ENCODE assay signal across 36 cellular contexts in genomic region chr11:130546438-130546837, GRCh38.
"Had no signal": no experiment of that assay in that cellular context is flagged by ENCODE, and none has a peak within 500 bp of the region (broad histone marks: within the 10 kb centered on the region; RNA-seq: fewer than 3 reads in every experiment).

No MANE protein-coding gene starts in this region.

- H3K36me3 ChIP-seq: brain microvascular endothelial cell, breast epithelium had no signal

- H3K4me3 Mint-ChIP-seq: activated B cell treated with CpG ODN at 0.5 μM for 24 hours; activated CD4-positive, alpha-beta memory T cell treated with anti-CD3 and anti-CD28 coated beads for 36 hours; activated CD4-positive, alpha-beta T cell treated with anti-CD3 and anti-CD28 coated beads, Interleukin-2, amount 10 ng/mL, durations not matched to agents 24 days and 14 days; activated CD8-positive, alpha-beta T cell treated with anti-CD3 and anti-CD28 coated beads for 36 hours; activated naive CD4-positive, alpha-beta T cell treated with anti-CD3 and anti-CD28 coated beads for 36 hours; activated naive CD4-positive, alpha-beta T cell treated with anti-CD3 and anti-CD28 coated beads, Interleukin-2, amount 50 U/mL, for 24 hours; activated naive CD8-positive, alpha-beta T cell; activated naive CD8-positive, alpha-beta T cell treated with anti-CD3 and anti-CD28 coated beads, Interleukin-2, amount 10 ng/mL, durations not matched to agents 7 days and 5 days; activated naive CD8-positive, alpha-beta T cell treated with anti-CD3 and anti-CD28 coated beads, Interleukin-2, amount 50 U/mL, for 24 hours; activated T-cell treated with anti-CD3 and anti-CD28 coated beads, Interleukin-2, amount 50 U/mL, for 4 hours; activated T-cell treated with anti-CD3 and anti-CD28 coated beads, Interleukin-2, amount 50 U/mL, for 72 hours; activated T-helper 1 cell treated with anti-CD3 and anti-CD28 coated beads, Interleukin-12 subunit alpha, Interleukin-12 subunit beta, Interleukin-2, Interleukin-4 antibody, amounts not matched to agents 30 ng/mL and 10 ng/mL and 1 ng/mL, durations not matched to agents 14 hours and 24 hours and 36 hours; activated T-helper 17 cell treated with anti-CD3 and anti-CD28 coated beads, Interleukin-2, amount 50 U/mL, for 72 hours; T-helper 1 cell treated with Interleukin-12 subunit alpha and Interleukin-12 subunit beta and Interleukin-4 antibody, amounts not matched to agents 30 μg/mL and 1 μg/mL, for 36 hours; T-helper 2 cell treated with Interferon-gamma antibody and Interleukin-4, amounts not matched to agents 5 μg/mL and 100 μg/mL, for 36 hours had no signal

- H3K9me3 ChIP-seq: body of pancreas, breast epithelium had no signal

- H3K27me3 ChIP-seq: body of pancreas, brain microvascular endothelial cell, breast epithelium had no signal

- H3K4me1 Mint-ChIP-seq: activated B cell treated with CpG ODN at 0.5 μM for 24 hours; activated CD4-positive, alpha-beta T cell treated with anti-CD3 and anti-CD28 coated beads, Interleukin-2, amount 10 ng/mL, durations not matched to agents 24 days and 14 days; activated naive CD4-positive, alpha-beta T cell treated with anti-CD3 and anti-CD28 coated beads, Interleukin-2, amount 50 U/mL, for 24 hours; activated naive CD8-positive, alpha-beta T cell treated with anti-CD3 and anti-CD28 coated beads, Interleukin-2, amount 10 ng/mL, durations not matched to agents 7 days and 5 days; activated naive CD8-positive, alpha-beta T cell treated with anti-CD3 and anti-CD28 coated beads, Interleukin-2, amount 50 U/mL, for 24 hours; activated T-helper 17 cell treated with anti-CD3 and anti-CD28 coated beads, Interleukin-2, amount 50 U/mL, for 72 hours had no signal

- H3K36me3 Mint-ChIP-seq: activated CD4-positive, alpha-beta memory T cell treated with anti-CD3 and anti-CD28 coated beads for 36 hours; activated naive CD4-positive, alpha-beta T cell treated with anti-CD3 and anti-CD28 coated beads, Interleukin-2, amount 50 U/mL, for 24 hours; activated naive CD8-positive, alpha-beta T cell; activated naive CD8-positive, alpha-beta T cell treated with anti-CD3 and anti-CD28 coated beads, Interleukin-2, amount 10 ng/mL, durations not matched to agents 7 days and 5 days had no signal

- H3K9me3 Mint-ChIP-seq: activated B cell treated with CpG ODN at 0.5 μM for 24 hours; activated CD4-positive, alpha-beta memory T cell treated with anti-CD3 and anti-CD28 coated beads for 36 hours; activated CD4-positive, alpha-beta T cell treated with anti-CD3 and anti-CD28 coated beads, Interleukin-2, amount 10 ng/mL, durations not matched to agents 24 days and 14 days; activated CD8-positive, alpha-beta T cell treated with anti-CD3 and anti-CD28 coated beads for 36 hours; activated naive CD4-positive, alpha-beta T cell treated with anti-CD3 and anti-CD28 coated beads for 36 hours; activated naive CD4-positive, alpha-beta T cell treated with anti-CD3 and anti-CD28 coated beads, Interleukin-2, amount 50 U/mL, for 24 hours; activated naive CD8-positive, alpha-beta T cell treated with anti-CD3 and anti-CD28 coated beads, Interleukin-2, amount 10 ng/mL, durations not matched to agents 7 days and 5 days; activated naive CD8-positive, alpha-beta T cell treated with anti-CD3 and anti-CD28 coated beads, Interleukin-2, amount 50 U/mL, for 24 hours; activated T-cell treated with anti-CD3 and anti-CD28 coated beads, Interleukin-2, amount 50 U/mL, for 4 hours; activated T-cell treated with anti-CD3 and anti-CD28 coated beads, Interleukin-2, amount 50 U/mL, for 72 hours; activated T-helper 1 cell treated with anti-CD3 and anti-CD28 coated beads, Interleukin-12 subunit alpha, Interleukin-12 subunit beta, Interleukin-2, Interleukin-4 antibody, amounts not matched to agents 30 ng/mL and 10 ng/mL and 1 ng/mL, durations not matched to agents 14 hours and 24 hours and 36 hours; activated T-helper 17 cell treated with anti-CD3 and anti-CD28 coated beads, Interleukin-2, amount 50 U/mL, for 72 hours; T-helper 1 cell treated with Interleukin-12 subunit alpha and Interleukin-12 subunit beta and Interleukin-4 antibody, amounts not matched to agents 30 μg/mL and 1 μg/mL, for 36 hours; T-helper 2 cell treated with Interferon-gamma antibody and Interleukin-4, amounts not matched to agents 5 μg/mL and 100 μg/mL, for 36 hours had no signal

- DNase-seq: activated B cell treated with CpG ODN at 0.5 μM for 24 hours; activated CD4-positive, alpha-beta memory T cell treated with anti-CD3 and anti-CD28 coated beads for 36 hours; activated CD4-positive, alpha-beta T cell treated with anti-CD3 and anti-CD28 coated beads for 4 hours; activated CD4-positive, alpha-beta T cell treated with anti-CD3 and anti-CD28 coated beads, Interleukin-2, amount 10 ng/mL, durations not matched to agents 24 days and 14 days; activated CD4-positive, alpha-beta T cell treated with anti-CD3 and anti-CD28 coated beads, Interleukin-2, amount 50 U/mL, for 1 hour; activated CD4-positive, alpha-beta T cell treated with anti-CD3 and anti-CD28 coated beads, Interleukin-2, amount 50 U/mL, for 4 hours; activated CD4-positive, CD25-positive, alpha-beta regulatory T cell treated with anti-CD3 and anti-CD28 coated beads, Interleukin-2, amount 50 U/mL, for 72 hours; activated CD8-positive, alpha-beta memory T cell treated with anti-CD3 and anti-CD28 coated beads, Interleukin-2, amount 50 U/mL, for 4 hours; activated CD8-positive, alpha-beta T cell treated with anti-CD3 and anti-CD28 coated beads for 36 hours; activated effector memory CD4-positive, alpha-beta T cell treated with anti-CD3 and anti-CD28 coated beads, Interleukin-2, amount 50 U/mL, for 16 hours; activated gamma-delta T cell treated with Interleukin-2 at 50 U/mL for 16 hours; activated naive CD4-positive, alpha-beta T cell; activated naive CD4-positive, alpha-beta T cell treated with anti-CD3 and anti-CD28 coated beads for 36 hours; activated naive CD8-positive, alpha-beta T cell treated with anti-CD3 and anti-CD28 coated beads, Interleukin-2, amount 10 ng/mL, durations not matched to agents 7 days and 5 days; activated naive CD8-positive, alpha-beta T cell treated with anti-CD3 and anti-CD28 coated beads, Interleukin-2, amount 50 U/mL, for 24 hours; activated T-cell treated with anti-CD3 and anti-CD28 coated beads for 4 hours; activated T-cell treated with anti-CD3 and anti-CD28 coated beads, Interleukin-2, amount 50 U/mL, for 1 hour; activated T-cell treated with anti-CD3 and anti-CD28 coated beads, Interleukin-2, amount 50 U/mL, for 4 hours; activated T-cell treated with anti-CD3 and anti-CD28 coated beads, Interleukin-2, amount 50 U/mL, for 72 hours; amygdala; anterior cingulate cortex; body of pancreas; brain microvascular endothelial cell; central memory CD4-positive, alpha-beta T cell; SW 1271; T-helper 1 cell; T-helper 2 cell; T-helper 9 cell had no signal

- H3K27ac Mint-ChIP-seq: activated B cell treated with CpG ODN at 0.5 μM for 24 hours; activated CD4-positive, alpha-beta memory T cell treated with anti-CD3 and anti-CD28 coated beads for 36 hours; activated CD4-positive, alpha-beta T cell treated with anti-CD3 and anti-CD28 coated beads, Interleukin-2, amount 10 ng/mL, durations not matched to agents 24 days and 14 days; activated CD8-positive, alpha-beta T cell treated with anti-CD3 and anti-CD28 coated beads for 36 hours; activated naive CD4-positive, alpha-beta T cell treated with anti-CD3 and anti-CD28 coated beads for 36 hours; activated naive CD4-positive, alpha-beta T cell treated with anti-CD3 and anti-CD28 coated beads, Interleukin-2, amount 50 U/mL, for 24 hours; activated naive CD8-positive, alpha-beta T cell; activated naive CD8-positive, alpha-beta T cell treated with anti-CD3 and anti-CD28 coated beads, Interleukin-2, amount 10 ng/mL, durations not matched to agents 7 days and 5 days; activated naive CD8-positive, alpha-beta T cell treated with anti-CD3 and anti-CD28 coated beads, Interleukin-2, amount 50 U/mL, for 24 hours; activated T-cell treated with anti-CD3 and anti-CD28 coated beads, Interleukin-2, amount 50 U/mL, for 72 hours; activated T-helper 1 cell treated with anti-CD3 and anti-CD28 coated beads, Interleukin-12 subunit alpha, Interleukin-12 subunit beta, Interleukin-2, Interleukin-4 antibody, amounts not matched to agents 30 ng/mL and 10 ng/mL and 1 ng/mL, durations not matched to agents 14 hours and 24 hours and 36 hours; activated T-helper 17 cell treated with anti-CD3 and anti-CD28 coated beads, Interleukin-2, amount 50 U/mL, for 72 hours; T-helper 1 cell treated with Interleukin-12 subunit alpha and Interleukin-12 subunit beta and Interleukin-4 antibody, amounts not matched to agents 30 μg/mL and 1 μg/mL, for 36 hours; T-helper 2 cell treated with Interferon-gamma antibody and Interleukin-4, amounts not matched to agents 5 μg/mL and 100 μg/mL, for 36 hours had no signal

- ATAC-seq: activated CD8-positive, alpha-beta T cell treated with anti-CD3 and anti-CD28 coated beads for 36 hours; activated naive CD8-positive, alpha-beta T cell treated with anti-CD3 and anti-CD28 coated beads, Interleukin-2, amount 50 U/mL, for 24 hours; activated T-cell treated with anti-CD3 and anti-CD28 coated beads, Interleukin-2, amount 50 U/mL, for 4 hours; activated T-cell treated with anti-CD3 and anti-CD28 coated beads, Interleukin-2, amount 50 U/mL, for 72 hours; activated T-helper 17 cell treated with anti-CD3 and anti-CD28 coated beads, Interleukin-2, amount 50 U/mL, for 72 hours; body of pancreas had no signal

- H3K27ac ChIP-seq: body of pancreas, brain microvascular endothelial cell, VCaP had no signal

- H3K4me1 ChIP-seq: body of pancreas, breast epithelium had no signal

- H3K4me3 ChIP-seq: body of pancreas, breast epithelium had no signal
